Comparison of ENCODE assay signal across 8 cellular contexts in the genomic region with DNA sequence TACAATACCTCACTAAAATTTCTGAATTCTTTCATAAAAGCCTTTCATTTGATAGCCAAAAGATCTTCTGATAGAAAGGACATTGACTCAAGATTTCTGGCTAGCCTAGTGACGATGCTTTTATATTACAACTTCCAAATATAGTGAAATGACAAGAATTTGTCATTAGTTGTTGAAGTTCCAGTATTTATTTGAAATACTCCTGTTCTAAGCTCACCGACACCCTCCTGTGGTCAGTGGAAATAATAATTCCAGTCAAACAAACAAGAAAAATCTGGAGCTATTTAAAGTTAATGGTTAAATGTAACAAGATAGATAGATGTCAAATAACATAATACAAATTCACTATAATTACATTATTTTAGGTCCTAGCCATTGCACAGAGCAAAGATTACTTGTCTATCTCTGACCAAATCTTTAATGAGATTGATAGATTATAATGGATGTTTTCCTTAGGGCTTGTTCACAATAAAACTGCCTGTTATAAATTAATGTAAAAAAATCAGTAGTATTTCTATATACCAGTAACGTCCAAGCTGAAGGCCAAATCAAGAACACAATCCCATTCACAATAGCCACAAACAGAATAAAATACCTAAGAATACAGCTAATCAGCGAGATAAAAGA.
DNase-seq lines count a peak whose midpoint lies in the region; ATAC-seq, FAIRE-seq and TF ChIP-seq lines count a peak whose summit lies in the region.

No MANE protein-coding gene starts in this region.

- peaks cover 2 to 4% of the 10 kb centered on the region in 2 donors for H3K36me3 Mint-ChIP-seq in CD14-positive monocyte

- H3K9me3 Mint-ChIP-seq in CD14-positive monocyte, result peaks cover 0 to 3% (median 0%) of the 10 kb centered on the region in 7 donors

- no peak overlapping the region for H3K4me3 ChIP-seq in choroid plexus epithelial cell (ENCODE audit: low read depth, low read length)

- FAIRE-seq in RCC 7860 (lab: Jason Lieb, UNC), result peak; percentile 71

- intact Hi-C loops in CD14-positive monocyte (cut with micrococcal nuclease), result loop anchor here (5.0 to 10.0 kb wide), 4 partner anchors 158 to 298 kb away; a partner anchor contains a TSS

- H3K4me3 Mint-ChIP-seq in CD14-positive monocyte, result no peak overlapping the region

- H3K27ac Mint-ChIP-seq in CD14-positive monocyte, result peak overlapping the region in 5 of 7 donors; percentile 7 to 86 (median 70)

- H3K27me3 Mint-ChIP-seq in CD14-positive monocyte (ENCODE audit: low read depth in 3 of 3), result peaks cover 0 to 1% (median 0%) of the 10 kb centered on the region in 3 donors

- in situ Hi-C loops in GM13976 (cut with MboI; ENCODE audit: low sequenced_read_pairs, unreplicated experiment), result no loop called here

- TF ChIP-seq CTCF in CD14-positive monocyte (IDR thresholded peaks at IDR 0.05) (peak; percentile 83), GM13976 (IDR thresholded peaks at IDR 0.05; ENCODE audit: borderline replicate concordance, control extremely low read depth, extremely low read depth, insufficient read depth, missing control alignments) (peak; percentile 10), choroid plexus epithelial cell (conservative IDR thresholded peaks at IDR 0.05; ENCODE audit: low read depth, low read length) (peak; percentile 57)

- DNase-seq in CD14-positive monocyte (ENCODE audit: low spot score) (no peak), GM13976 (ENCODE audit: low spot score) (peak; percentile 51), RCC 7860 (ENCODE audit: low spot score) (peak; percentile 29), choroid plexus epithelial cell (ENCODE audit: low read depth) (peak; percentile 85), lung microvascular endothelial cell (ENCODE audit: low read depth in 2 of 2) (peak; percentile 82 to 87)

- ATAC-seq in GM21381 (IDR thresholded peaks at IDR 0.05; ENCODE audit: unreplicated experiment) (no peak), HG02763 (IDR thresholded peaks at IDR 0.05; ENCODE audit: unreplicated experiment) (no peak), HG03457 (IDR thresholded peaks at IDR 0.05; ENCODE audit: unreplicated experiment) (no peak)

- peaks cover 42% of the 10 kb centered on the region for H3K4me1 Mint-ChIP-seq in CD14-positive monocyte

Comparison
In these comparisons a context has a peak if more than half of its experiments do, and no peak if none do; other contexts are left out.
1. CTCF ChIP-seq: peak in every context shown above with its lines; median percentile 83 in CD14-positive monocyte; 57 in choroid plexus epithelial cell; 10 in GM13976.